7 cellular contexts compared by ENCODE assay signal in the genomic region with DNA sequence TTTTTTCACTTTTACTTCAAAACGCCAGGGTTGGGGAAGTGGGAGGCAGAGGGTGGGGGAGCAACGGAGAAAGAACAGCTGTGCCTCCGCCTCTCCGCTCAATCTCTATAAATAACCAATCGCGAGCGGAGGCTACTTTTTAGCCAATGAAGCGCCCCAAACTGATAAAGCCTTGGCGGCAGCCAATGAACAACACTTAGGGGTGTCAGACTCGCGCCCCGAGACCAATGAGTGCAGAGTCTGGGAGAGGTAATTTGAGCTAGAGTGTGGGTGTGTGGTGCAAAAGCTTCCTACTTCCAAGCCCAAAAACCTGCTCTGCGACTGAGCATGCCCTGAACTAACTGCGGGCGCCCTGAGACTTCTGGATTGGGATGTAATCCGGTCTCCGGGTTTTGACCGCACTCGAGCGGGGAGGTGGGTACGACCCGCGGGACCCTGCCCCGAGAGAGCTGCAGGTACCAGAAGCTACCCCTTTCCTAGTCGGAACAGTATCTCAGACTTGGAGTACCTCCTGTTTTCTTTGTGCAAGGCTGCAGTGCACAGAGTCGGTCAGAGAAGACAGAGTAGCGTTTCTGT.
DNase-seq lines count a peak whose midpoint lies in the region; ATAC-seq lines count a peak whose summit lies in the region.

No MANE protein-coding gene starts in this region.

- DNase-seq in NCI-H2081 treated with DMSO at 0.1 percent for 48 hours (lab: John Stamatoyannopoulos, UW) = peak; percentile 100
- DNase-seq in UCSD-AML1 (lab: John Stamatoyannopoulos, UW; ENCODE audit: unreplicated experiment) = peak; percentile 94
- peak; percentile 98 for DNase-seq in brain pericyte (ENCODE audit: low read depth, low spot score)
- peak; percentile 100 for DNase-seq in skeletal muscle cell (ENCODE audit: low read depth)

- H3K4me3 ChIP-seq in iPS-11a (ENCODE audit: low read depth, low read length) (peak overlapping the region; percentile 68), skeletal muscle cell (ENCODE audit: low read depth, low read length) (peak overlapping the region; percentile 78)

- ATAC-seq in GM18508 (IDR thresholded peaks at IDR 0.05; ENCODE audit: insufficient read depth, unreplicated experiment) (peak; percentile 86), HG02973 (IDR thresholded peaks at IDR 0.05; ENCODE audit: unreplicated experiment) (peak; percentile 83)

Comparison
In these comparisons a context has a peak if more than half of its experiments do, and no peak if none do; other contexts are left out.
1. Peak in every context shown above with its lines: DNase-seq, ATAC-seq and H3K4me3 ChIP-seq.